In the genomic region with DNA sequence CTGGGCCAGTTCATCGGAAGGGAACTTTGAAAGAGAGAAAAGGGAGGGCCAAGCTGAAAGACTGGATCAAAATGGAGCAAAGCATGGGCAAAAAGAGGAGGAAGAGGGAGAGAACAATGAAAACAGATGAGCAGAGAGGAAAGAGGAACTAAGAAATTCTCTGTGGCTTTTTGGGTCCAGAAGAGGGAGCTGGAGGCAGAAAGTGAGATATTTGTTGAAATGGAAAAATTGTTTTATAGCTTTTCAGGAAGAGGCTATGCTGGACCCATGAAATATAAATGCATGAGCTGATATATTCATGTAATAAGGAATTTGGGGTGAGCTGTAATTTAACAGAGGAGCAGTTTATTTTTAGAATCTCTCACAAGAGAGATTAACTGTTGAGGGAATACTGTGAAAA, we compare ENCODE assay signal across 9 cellular contexts.
DNase-seq lines count a peak whose midpoint lies in the region; ATAC-seq and TF ChIP-seq lines count a peak whose summit lies in the region.
"Had no signal": no experiment of that assay in that cellular context is flagged by ENCODE, and none has a peak within 500 bp of the region (broad histone marks: within the 10 kb centered on the region; RNA-seq: fewer than 3 reads in every experiment).

No MANE protein-coding gene starts in this region.

- no peaks in the 10 kb centered on the region for H3K9me3 Mint-ChIP-seq in WTC11

- no peaks in the 10 kb centered on the region for H3K27me3 Mint-ChIP-seq in WTC11 (ENCODE audit: low read depth)

- POLR2A ChIA-PET in WTC11 (lab: Charles Lee) = no interaction called here

- H3K27ac Mint-ChIP-seq in WTC11 = no peak overlapping the region

- no peak overlapping the region for H3K4me3 Mint-ChIP-seq in WTC11

- CTCF ChIA-PET in WTC11 (lab: Charles Lee) = interaction anchor here (0.7 to 1.5 kb wide), 4 partner anchors 18 to 170 kb away, joined by 3 to 8 read pairs (median 4); no protein-coding TSS in a partner anchor

- in situ Hi-C loops in KBM-7 (cut with MboI; ENCODE audit: low pct_unique_long_range_greater_than_20kb, low sequenced_read_pairs) = no loop called here

- DNase-seq in KBM-7 (peak; percentile 53), right lobe of liver (no peak), putamen (ENCODE audit: low spot score) (no peak), GM19238 (ENCODE audit: insufficient read length, low spot score) (no peak), WTC11 (ENCODE audit: low spot score) (no peak), posterior cingulate gyrus (no peak)
- DNase-seq: activated CD4-positive, alpha-beta T cell treated with anti-CD3 and anti-CD28 coated beads for 48 hours had no signal

- H3K9me3 ChIP-seq in right lobe of liver = no peaks in the 10 kb centered on the region

- H3K27me3 ChIP-seq in right lobe of liver = no peaks in the 10 kb centered on the region

- intact Hi-C loops in right lobe of liver (cut with DNase I) = no loop called here
- intact Hi-C loops in posterior cingulate gyrus (cut with DNase I) = no loop called here

- WGBS in right lobe of liver (ENCODE audit: insufficient coverage, low coverage, low lambda C conversion rate, missing lambda C conversion rate) = 50% methylated on average over 1 of the region's 1 CpG

- H3K4me3 ChIP-seq in right lobe of liver = no peak overlapping the region

- peak; percentile 78 for ATAC-seq in GM18519 (IDR thresholded peaks at IDR 0.05; ENCODE audit: low FRiP score, unreplicated experiment)
- ATAC-seq in GM21825 (IDR thresholded peaks at IDR 0.05; ENCODE audit: unreplicated experiment) = peak; percentile 83
- no peak for ATAC-seq in right lobe of liver
- ATAC-seq in WTC11 = no peak

- no peaks in the 10 kb centered on the region for H3K36me3 Mint-ChIP-seq in WTC11

- H3K27ac ChIP-seq in right lobe of liver = no peak overlapping the region

- H3K4me1 Mint-ChIP-seq in WTC11 = peaks cover 6% of the 10 kb centered on the region; the same call in 1 of the 2 replicates

- TF ChIP-seq CTCF in right lobe of liver (IDR thresholded peaks at IDR 0.05) (peak in 3 of 4 donors; percentile 15 to 32 (median 17)), WTC11 (IDR thresholded peaks at IDR 0.05) (no peak)

- H3K36me3 ChIP-seq in right lobe of liver = no peaks in the 10 kb centered on the region

- H3K4me1 ChIP-seq in right lobe of liver = no peaks in the 10 kb centered on the region

- TF ChIP-seq POLR2A in right lobe of liver (IDR thresholded peaks at IDR 0.05) = no peak

TF ChIP-seq in WTC11, 78 proteins besides CTCF, POLR2A, EP300 and RAD21:
- TF ChIP-seq, protein P1, sequence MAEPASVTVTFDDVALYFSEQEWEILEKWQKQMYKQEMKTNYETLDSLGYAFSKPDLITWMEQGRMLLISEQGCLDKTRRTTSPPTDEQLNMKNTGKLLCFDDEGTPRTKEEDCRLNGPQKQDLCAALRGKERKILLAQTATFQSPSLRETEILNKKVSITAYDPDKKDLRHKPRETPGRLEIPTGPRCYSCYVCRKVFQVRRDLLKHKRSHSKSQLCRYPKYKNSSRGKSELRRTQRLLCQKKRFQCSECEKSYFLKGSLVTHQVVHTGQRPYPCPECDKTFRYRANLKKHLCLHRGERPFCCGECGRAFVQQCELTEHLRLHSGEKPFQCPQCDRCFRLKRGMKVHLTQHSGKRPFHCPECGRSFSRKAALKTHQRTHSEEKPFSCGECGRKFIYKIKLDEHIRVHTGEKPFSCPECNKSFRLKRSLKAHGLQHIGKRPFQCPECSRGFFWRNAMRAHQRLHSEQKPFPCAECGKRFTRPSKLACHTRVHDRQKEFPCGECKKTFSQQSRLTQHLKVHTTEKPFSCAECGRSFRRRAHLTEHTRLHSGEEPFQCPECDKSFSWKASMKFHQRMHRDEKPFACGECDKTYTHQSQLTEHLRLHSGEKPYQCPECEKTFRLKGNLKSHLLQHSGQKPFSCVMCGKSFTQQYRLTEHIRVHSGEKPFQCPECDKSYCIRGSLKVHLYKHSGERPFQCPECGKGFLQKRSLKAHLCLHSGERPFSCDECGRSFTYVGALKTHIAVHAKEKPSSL (CRISPR knock-in tag; conservative IDR thresholded peaks at IDR 0.05) = no peak
- TF ChIP-seq SP1 (CRISPR knock-in tag; conservative IDR thresholded peaks at IDR 0.05) (no peak), JAZF1 (CRISPR knock-in tag; IDR thresholded peaks at IDR 0.05) (no peak), ZNF671 (CRISPR knock-in tag; IDR thresholded peaks at IDR 0.05) (no peak), NR2C2 (CRISPR knock-in tag; IDR thresholded peaks at IDR 0.05) (no peak), ZNF232 (CRISPR knock-in tag; IDR thresholded peaks at IDR 0.05) (no peak), RORB (CRISPR knock-in tag; IDR thresholded peaks at IDR 0.05) (no peak), ETV6 (CRISPR knock-in tag; IDR thresholded peaks at IDR 0.05) (no peak), NR1H2 (CRISPR knock-in tag; IDR thresholded peaks at IDR 0.05) (no peak), MXD4 (CRISPR knock-in tag; IDR thresholded peaks at IDR 0.05; ENCODE audit: borderline replicate concordance) (no peak), NFATC4 (CRISPR knock-in tag; IDR thresholded peaks at IDR 0.05) (no peak)
- TF ChIP-seq, protein P2, sequence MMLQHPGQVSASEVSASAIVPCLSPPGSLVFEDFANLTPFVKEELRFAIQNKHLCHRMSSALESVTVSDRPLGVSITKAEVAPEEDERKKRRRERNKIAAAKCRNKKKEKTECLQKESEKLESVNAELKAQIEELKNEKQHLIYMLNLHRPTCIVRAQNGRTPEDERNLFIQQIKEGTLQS (CRISPR knock-in tag; conservative IDR thresholded peaks at IDR 0.05) = no peak
- TF ChIP-seq, protein P3, sequence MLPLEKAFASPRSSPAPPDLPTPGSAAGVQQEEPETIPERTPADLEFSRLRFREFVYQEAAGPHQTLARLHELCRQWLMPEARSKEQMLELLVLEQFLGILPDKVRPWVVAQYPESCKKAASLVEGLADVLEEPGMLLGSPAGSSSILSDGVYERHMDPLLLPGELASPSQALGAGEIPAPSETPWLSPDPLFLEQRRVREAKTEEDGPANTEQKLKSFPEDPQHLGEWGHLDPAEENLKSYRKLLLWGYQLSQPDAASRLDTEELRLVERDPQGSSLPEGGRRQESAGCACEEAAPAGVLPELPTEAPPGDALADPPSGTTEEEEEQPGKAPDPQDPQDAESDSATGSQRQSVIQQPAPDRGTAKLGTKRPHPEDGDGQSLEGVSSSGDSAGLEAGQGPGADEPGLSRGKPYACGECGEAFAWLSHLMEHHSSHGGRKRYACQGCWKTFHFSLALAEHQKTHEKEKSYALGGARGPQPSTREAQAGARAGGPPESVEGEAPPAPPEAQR (CRISPR knock-in tag; IDR thresholded peaks at IDR 0.05) = no peak
- TF ChIP-seq, protein P4, sequence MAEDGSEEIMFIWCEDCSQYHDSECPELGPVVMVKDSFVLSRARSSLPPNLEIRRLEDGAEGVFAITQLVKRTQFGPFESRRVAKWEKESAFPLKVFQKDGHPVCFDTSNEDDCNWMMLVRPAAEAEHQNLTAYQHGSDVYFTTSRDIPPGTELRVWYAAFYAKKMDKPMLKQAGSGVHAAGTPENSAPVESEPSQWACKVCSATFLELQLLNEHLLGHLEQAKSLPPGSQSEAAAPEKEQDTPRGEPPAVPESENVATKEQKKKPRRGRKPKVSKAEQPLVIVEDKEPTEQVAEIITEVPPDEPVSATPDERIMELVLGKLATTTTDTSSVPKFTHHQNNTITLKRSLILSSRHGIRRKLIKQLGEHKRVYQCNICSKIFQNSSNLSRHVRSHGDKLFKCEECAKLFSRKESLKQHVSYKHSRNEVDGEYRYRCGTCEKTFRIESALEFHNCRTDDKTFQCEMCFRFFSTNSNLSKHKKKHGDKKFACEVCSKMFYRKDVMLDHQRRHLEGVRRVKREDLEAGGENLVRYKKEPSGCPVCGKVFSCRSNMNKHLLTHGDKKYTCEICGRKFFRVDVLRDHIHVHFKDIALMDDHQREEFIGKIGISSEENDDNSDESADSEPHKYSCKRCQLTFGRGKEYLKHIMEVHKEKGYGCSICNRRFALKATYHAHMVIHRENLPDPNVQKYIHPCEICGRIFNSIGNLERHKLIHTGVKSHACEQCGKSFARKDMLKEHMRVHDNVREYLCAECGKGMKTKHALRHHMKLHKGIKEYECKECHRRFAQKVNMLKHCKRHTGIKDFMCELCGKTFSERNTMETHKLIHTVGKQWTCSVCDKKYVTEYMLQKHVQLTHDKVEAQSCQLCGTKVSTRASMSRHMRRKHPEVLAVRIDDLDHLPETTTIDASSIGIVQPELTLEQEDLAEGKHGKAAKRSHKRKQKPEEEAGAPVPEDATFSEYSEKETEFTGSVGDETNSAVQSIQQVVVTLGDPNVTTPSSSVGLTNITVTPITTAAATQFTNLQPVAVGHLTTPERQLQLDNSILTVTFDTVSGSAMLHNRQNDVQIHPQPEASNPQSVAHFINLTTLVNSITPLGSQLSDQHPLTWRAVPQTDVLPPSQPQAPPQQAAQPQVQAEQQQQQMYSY (CRISPR knock-in tag; IDR thresholded peaks at IDR 0.05) = no peak
- TF ChIP-seq, protein P5, sequence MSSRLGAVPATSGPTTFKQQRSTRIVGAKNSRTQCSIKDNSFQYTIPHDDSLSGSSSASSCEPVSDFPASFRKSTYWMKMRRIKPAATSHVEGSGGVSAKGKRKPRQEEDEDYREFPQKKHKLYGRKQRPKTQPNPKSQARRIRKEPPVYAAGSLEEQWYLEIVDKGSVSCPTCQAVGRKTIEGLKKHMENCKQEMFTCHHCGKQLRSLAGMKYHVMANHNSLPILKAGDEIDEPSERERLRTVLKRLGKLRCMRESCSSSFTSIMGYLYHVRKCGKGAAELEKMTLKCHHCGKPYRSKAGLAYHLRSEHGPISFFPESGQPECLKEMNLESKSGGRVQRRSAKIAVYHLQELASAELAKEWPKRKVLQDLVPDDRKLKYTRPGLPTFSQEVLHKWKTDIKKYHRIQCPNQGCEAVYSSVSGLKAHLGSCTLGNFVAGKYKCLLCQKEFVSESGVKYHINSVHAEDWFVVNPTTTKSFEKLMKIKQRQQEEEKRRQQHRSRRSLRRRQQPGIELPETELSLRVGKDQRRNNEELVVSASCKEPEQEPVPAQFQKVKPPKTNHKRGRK (CRISPR knock-in tag; IDR thresholded peaks at IDR 0.05; ENCODE audit: borderline replicate concordance) = no peak
- TF ChIP-seq, protein P6, sequence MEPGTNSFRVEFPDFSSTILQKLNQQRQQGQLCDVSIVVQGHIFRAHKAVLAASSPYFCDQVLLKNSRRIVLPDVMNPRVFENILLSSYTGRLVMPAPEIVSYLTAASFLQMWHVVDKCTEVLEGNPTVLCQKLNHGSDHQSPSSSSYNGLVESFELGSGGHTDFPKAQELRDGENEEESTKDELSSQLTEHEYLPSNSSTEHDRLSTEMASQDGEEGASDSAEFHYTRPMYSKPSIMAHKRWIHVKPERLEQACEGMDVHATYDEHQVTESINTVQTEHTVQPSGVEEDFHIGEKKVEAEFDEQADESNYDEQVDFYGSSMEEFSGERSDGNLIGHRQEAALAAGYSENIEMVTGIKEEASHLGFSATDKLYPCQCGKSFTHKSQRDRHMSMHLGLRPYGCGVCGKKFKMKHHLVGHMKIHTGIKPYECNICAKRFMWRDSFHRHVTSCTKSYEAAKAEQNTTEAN (CRISPR knock-in tag; IDR thresholded peaks at IDR 0.05) = no peak

Comparison
In these comparisons a context has a peak if more than half of its experiments do, and no peak if none do; other contexts are left out.
1. ATAC-seq: peak in GM18519 (single experiment) and GM21825 (single experiment); none in right lobe of liver (0 of 4) and WTC11 (single experiment).